Comparison of ENCODE assay signal across 2 cellular contexts in the genomic region with DNA sequence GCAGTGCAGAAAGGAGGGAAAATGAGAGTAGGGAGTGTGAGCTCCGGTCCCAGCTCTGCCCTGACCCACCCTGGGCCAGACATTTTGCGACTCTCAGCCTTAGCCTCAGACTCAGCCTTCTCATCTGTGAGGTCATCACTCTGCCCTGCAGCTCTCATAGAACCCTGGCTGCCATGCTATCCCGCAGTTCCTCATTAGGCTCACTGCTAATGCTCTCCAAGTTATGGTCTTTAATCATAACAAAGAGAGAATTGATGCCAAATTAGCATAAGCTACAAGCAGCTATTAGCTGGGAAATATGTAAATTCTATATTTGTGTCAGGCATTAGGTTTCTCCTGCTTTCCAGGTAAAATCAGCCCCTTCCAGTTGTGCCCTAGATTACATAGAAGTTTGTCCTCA.
A peak's percentile ranks its signal among the peaks of the same experiment; 100 is the strongest.
TF ChIP-seq lines count a peak whose summit lies in the region.

No MANE protein-coding gene starts in this region.

TF ChIP-seq in IMR-90, 13 proteins besides CTCF, POLR2A, EP300 and RAD21:
- TF ChIP-seq CHD1 (IDR thresholded peaks at IDR 0.05; ENCODE audit: low read depth, low read length) = no peak
- no peak for TF ChIP-seq NFE2L2 (IDR thresholded peaks at IDR 0.05; ENCODE audit: low read depth, low read length)
- no peak for TF ChIP-seq MAFK (IDR thresholded peaks at IDR 0.05; ENCODE audit: low read depth, low read length)
- no peak for TF ChIP-seq MAZ (IDR thresholded peaks at IDR 0.05; ENCODE audit: borderline replicate concordance, low read depth, low read length)
- no peak for TF ChIP-seq FOS (IDR thresholded peaks at IDR 0.05; ENCODE audit: low read depth, low read length)
- TF ChIP-seq, protein P1, sequence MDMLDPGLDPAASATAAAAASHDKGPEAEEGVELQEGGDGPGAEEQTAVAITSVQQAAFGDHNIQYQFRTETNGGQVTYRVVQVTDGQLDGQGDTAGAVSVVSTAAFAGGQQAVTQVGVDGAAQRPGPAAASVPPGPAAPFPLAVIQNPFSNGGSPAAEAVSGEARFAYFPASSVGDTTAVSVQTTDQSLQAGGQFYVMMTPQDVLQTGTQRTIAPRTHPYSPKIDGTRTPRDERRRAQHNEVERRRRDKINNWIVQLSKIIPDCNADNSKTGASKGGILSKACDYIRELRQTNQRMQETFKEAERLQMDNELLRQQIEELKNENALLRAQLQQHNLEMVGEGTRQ (IDR thresholded peaks at IDR 0.05; ENCODE audit: low read depth, low read length) = no peak
- TF ChIP-seq, protein P2, sequence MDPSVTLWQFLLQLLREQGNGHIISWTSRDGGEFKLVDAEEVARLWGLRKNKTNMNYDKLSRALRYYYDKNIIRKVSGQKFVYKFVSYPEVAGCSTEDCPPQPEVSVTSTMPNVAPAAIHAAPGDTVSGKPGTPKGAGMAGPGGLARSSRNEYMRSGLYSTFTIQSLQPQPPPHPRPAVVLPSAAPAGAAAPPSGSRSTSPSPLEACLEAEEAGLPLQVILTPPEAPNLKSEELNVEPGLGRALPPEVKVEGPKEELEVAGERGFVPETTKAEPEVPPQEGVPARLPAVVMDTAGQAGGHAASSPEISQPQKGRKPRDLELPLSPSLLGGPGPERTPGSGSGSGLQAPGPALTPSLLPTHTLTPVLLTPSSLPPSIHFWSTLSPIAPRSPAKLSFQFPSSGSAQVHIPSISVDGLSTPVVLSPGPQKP (IDR thresholded peaks at IDR 0.05; ENCODE audit: borderline replicate concordance, low read depth, low read length) = no peak
- TF ChIP-seq CEBPB (IDR thresholded peaks at IDR 0.05; ENCODE audit: low read depth, low read length) = no peak
- no peak for TF ChIP-seq SMC3 (IDR thresholded peaks at IDR 0.05; ENCODE audit: low read depth, low read length)
- no peak for TF ChIP-seq RFX5 (IDR thresholded peaks at IDR 0.05; ENCODE audit: low read depth, low read length)
- no peak for TF ChIP-seq RCOR1 (IDR thresholded peaks at IDR 0.05; ENCODE audit: insufficient replicate concordance, low read length)
- no peak for TF ChIP-seq MXI1 (IDR thresholded peaks at IDR 0.05; ENCODE audit: borderline replicate concordance, low read depth, low read length)
- no peak for TF ChIP-seq BHLHE40 (IDR thresholded peaks at IDR 0.05; ENCODE audit: low read depth, low read length)

TF ChIP-seq in K562, 482 proteins besides CTCF, POLR2A, EP300 and RAD21:
- TF ChIP-seq SPI1 (IDR thresholded peaks at IDR 0.05; ENCODE audit: borderline replicate concordance, low read depth, low read length) (peak; percentile 60; the same call in 1 of the 2 replicates), SUPT5H (IDR thresholded peaks at IDR 0.05) (no peak), GABPB1 (CRISPR knock-in tag; IDR thresholded peaks at IDR 0.05) (no peak), HMGN3 (IDR thresholded peaks at IDR 0.05; ENCODE audit: borderline replicate concordance, extremely low read depth, insufficient read length, low read depth, low read length) (no peak), ZNF586 (CRISPR knock-in tag; conservative IDR thresholded peaks at IDR 0.05) (no peak), GATAD2B (IDR thresholded peaks at IDR 0.05; ENCODE audit: borderline replicate concordance) (no peak), ZFP1 (CRISPR knock-in tag; IDR thresholded peaks at IDR 0.05) (no peak), CEBPG (CRISPR knock-in tag; IDR thresholded peaks at IDR 0.05) (no peak), CEBPG (tag; conservative IDR thresholded peaks at IDR 0.05 in 1 of 2, IDR thresholded peaks at IDR 0.05 in 1 of 2) (no peak)
- TF ChIP-seq, protein P3, sequence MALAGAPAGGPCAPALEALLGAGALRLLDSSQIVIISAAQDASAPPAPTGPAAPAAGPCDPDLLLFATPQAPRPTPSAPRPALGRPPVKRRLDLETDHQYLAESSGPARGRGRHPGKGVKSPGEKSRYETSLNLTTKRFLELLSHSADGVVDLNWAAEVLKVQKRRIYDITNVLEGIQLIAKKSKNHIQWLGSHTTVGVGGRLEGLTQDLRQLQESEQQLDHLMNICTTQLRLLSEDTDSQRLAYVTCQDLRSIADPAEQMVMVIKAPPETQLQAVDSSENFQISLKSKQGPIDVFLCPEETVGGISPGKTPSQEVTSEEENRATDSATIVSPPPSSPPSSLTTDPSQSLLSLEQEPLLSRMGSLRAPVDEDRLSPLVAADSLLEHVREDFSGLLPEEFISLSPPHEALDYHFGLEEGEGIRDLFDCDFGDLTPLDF (CRISPR knock-in tag; IDR thresholded peaks at IDR 0.05) = no peak
